20 cellular contexts compared by ENCODE assay signal in genomic region chr12:11805680-11806079, GRCh38.
A peak's percentile ranks its signal among the peaks of the same experiment; 100 is the strongest.
DNase-seq lines count a peak whose midpoint lies in the region; ATAC-seq and TF ChIP-seq lines count a peak whose summit lies in the region.
"Had no signal": no experiment of that assay in that cellular context is flagged by ENCODE, and none has a peak within 500 bp of the region (broad histone marks: within the 10 kb centered on the region; RNA-seq: fewer than 3 reads in every experiment).

No MANE protein-coding gene starts in this region.

- H3K27ac ChIP-seq in prostate gland, result no peak overlapping the region
- H3K27ac ChIP-seq in uterus, result no peak overlapping the region
- H3K27ac ChIP-seq: PC-9, SJSA1 had no signal

- H3K9me3 ChIP-seq in prostate gland (no peaks in the 10 kb centered on the region), uterus (no peaks in the 10 kb centered on the region)
- H3K9me3 ChIP-seq: SJSA1, tibial artery had no signal

- 47% methylated on average over 3 of the region's 3 CpGs for WGBS in prostate gland

- H3K4me3 Mint-ChIP-seq in activated CD4-positive, alpha-beta T cell treated with anti-CD3 and anti-CD28 coated beads, Interleukin-2, amount 10 ng/mL, durations not matched to agents 24 days and 14 days, result no peak overlapping the region
- H3K4me3 Mint-ChIP-seq in activated T-helper 1 cell treated with anti-CD3 and anti-CD28 coated beads, Interleukin-12 subunit alpha, Interleukin-12 subunit beta, Interleukin-2, Interleukin-4 antibody, amounts not matched to agents 30 ng/mL and 10 ng/mL and 1 ng/mL, durations not matched to agents 14 hours and 24 hours and 36 hours, result no peak overlapping the region
- H3K4me3 Mint-ChIP-seq in stimulated activated memory B cell treated with anti-CD40 and anti-IgM and Interleukin-4, amounts not matched to agents 10 μg/mL and 1 μg/mL and 100 μg/mL, for 72 hours, result no peak overlapping the region
- H3K4me3 Mint-ChIP-seq: CD14-positive monocyte had no signal

- peak overlapping the region; percentile 30 for H3K27ac Mint-ChIP-seq in activated CD4-positive, alpha-beta T cell treated with anti-CD3 and anti-CD28 coated beads, Interleukin-2, amount 10 ng/mL, durations not matched to agents 24 days and 14 days
- H3K27ac Mint-ChIP-seq in activated T-helper 1 cell treated with anti-CD3 and anti-CD28 coated beads, Interleukin-12 subunit alpha, Interleukin-12 subunit beta, Interleukin-2, Interleukin-4 antibody, amounts not matched to agents 30 ng/mL and 10 ng/mL and 1 ng/mL, durations not matched to agents 14 hours and 24 hours and 36 hours, result peak overlapping the region; percentile 4
- peak overlapping the region; percentile 88 for H3K27ac Mint-ChIP-seq in stimulated activated memory B cell treated with anti-CD40 and anti-IgM and Interleukin-4, amounts not matched to agents 10 μg/mL and 1 μg/mL and 100 μg/mL, for 72 hours

- no peak for ATAC-seq in stimulated activated memory B cell treated with anti-CD40 and anti-IgM and Interleukin-4, amounts not matched to agents 10 μg/mL and 1 μg/mL and 100 μg/mL, for 72 hours
- no peak for ATAC-seq in HG03196 (IDR thresholded peaks at IDR 0.05; ENCODE audit: unreplicated experiment)
- ATAC-seq: left lobe of liver, right cardiac atrium had no signal

- H3K4me3 ChIP-seq in prostate gland (no peak overlapping the region), uterus (no peak overlapping the region)
- H3K4me3 ChIP-seq: PC-9, SJSA1, tibial artery had no signal

- H3K36me3 ChIP-seq in prostate gland (no peaks in the 10 kb centered on the region), uterus (no peaks in the 10 kb centered on the region)
- H3K36me3 ChIP-seq: SJSA1, tibial artery had no signal

- peaks cover 56% of the 10 kb centered on the region for H3K4me1 Mint-ChIP-seq in activated CD4-positive, alpha-beta T cell treated with anti-CD3 and anti-CD28 coated beads, Interleukin-2, amount 10 ng/mL, durations not matched to agents 24 days and 14 days
- H3K4me1 Mint-ChIP-seq in activated T-helper 1 cell treated with anti-CD3 and anti-CD28 coated beads, Interleukin-12 subunit alpha, Interleukin-12 subunit beta, Interleukin-2, Interleukin-4 antibody, amounts not matched to agents 30 ng/mL and 10 ng/mL and 1 ng/mL, durations not matched to agents 14 hours and 24 hours and 36 hours (ENCODE audit: low read depth), result peaks cover 87% of the 10 kb centered on the region
- H3K4me1 Mint-ChIP-seq in stimulated activated memory B cell treated with anti-CD40 and anti-IgM and Interleukin-4, amounts not matched to agents 10 μg/mL and 1 μg/mL and 100 μg/mL, for 72 hours, result peaks cover 68% of the 10 kb centered on the region

- H3K4me1 ChIP-seq in prostate gland (replicated peaks), result no peaks in the 10 kb centered on the region
- H3K4me1 ChIP-seq in uterus, result no peaks in the 10 kb centered on the region

- peaks cover 14% of the 10 kb centered on the region for H3K9me3 Mint-ChIP-seq in activated CD4-positive, alpha-beta T cell treated with anti-CD3 and anti-CD28 coated beads, Interleukin-2, amount 10 ng/mL, durations not matched to agents 24 days and 14 days
- H3K9me3 Mint-ChIP-seq in activated T-helper 1 cell treated with anti-CD3 and anti-CD28 coated beads, Interleukin-12 subunit alpha, Interleukin-12 subunit beta, Interleukin-2, Interleukin-4 antibody, amounts not matched to agents 30 ng/mL and 10 ng/mL and 1 ng/mL, durations not matched to agents 14 hours and 24 hours and 36 hours, result peaks cover 3% of the 10 kb centered on the region
- no peaks in the 10 kb centered on the region for H3K9me3 Mint-ChIP-seq in stimulated activated memory B cell treated with anti-CD40 and anti-IgM and Interleukin-4, amounts not matched to agents 10 μg/mL and 1 μg/mL and 100 μg/mL, for 72 hours
- H3K9me3 Mint-ChIP-seq: CD14-positive monocyte had no signal

- DNase-seq in activated CD4-positive, alpha-beta T cell treated with anti-CD3 and anti-CD28 coated beads, Interleukin-2, amount 10 ng/mL, durations not matched to agents 24 days and 14 days, result no peak
- no peak for DNase-seq in activated CD4-positive, alpha-beta T cell treated with anti-CD3 and anti-CD28 coated beads, Interleukin-2, amount 50 U/mL, for 4 hours
- DNase-seq in NCI-H146 (lab: John Stamatoyannopoulos, UW) (peak; percentile 90), prostate gland (ENCODE audit: low spot score) (no peak), uterus (no peak)
- DNase-seq in activated T-helper 1 cell treated with anti-CD3 and anti-CD28 coated beads, Interleukin-12 subunit alpha, Interleukin-12 subunit beta, Interleukin-2, Interleukin-4 antibody, amounts not matched to agents 30 ng/mL and 10 ng/mL and 1 ng/mL, durations not matched to agents 14 hours and 24 hours and 36 hours (ENCODE audit: low spot score), result no peak
- DNase-seq: activated CD4-positive, CD25-positive, alpha-beta regulatory T cell; activated effector memory CD4-positive, alpha-beta T cell treated with anti-CD3 and anti-CD28 coated beads, Interleukin-2, amount 50 U/mL, for 16 hours; erythroblast; HCEC 1CT; Kasumi-1; PC-9; right cardiac atrium; stimulated activated naive CD4-positive, alpha-beta T cell; tibial artery had no signal

- H3K27me3 ChIP-seq in prostate gland (replicated peaks; ENCODE audit: insufficient read depth) (no peaks in the 10 kb centered on the region), uterus (no peaks in the 10 kb centered on the region)
- H3K27me3 ChIP-seq: SJSA1, tibial artery had no signal

- H3K36me3 Mint-ChIP-seq in activated CD4-positive, alpha-beta T cell treated with anti-CD3 and anti-CD28 coated beads, Interleukin-2, amount 10 ng/mL, durations not matched to agents 24 days and 14 days (ENCODE audit: low read depth), result peaks cover 73% of the 10 kb centered on the region
- H3K36me3 Mint-ChIP-seq in activated T-helper 1 cell treated with anti-CD3 and anti-CD28 coated beads, Interleukin-12 subunit alpha, Interleukin-12 subunit beta, Interleukin-2, Interleukin-4 antibody, amounts not matched to agents 30 ng/mL and 10 ng/mL and 1 ng/mL, durations not matched to agents 14 hours and 24 hours and 36 hours (ENCODE audit: low read depth), result peaks cover 63% of the 10 kb centered on the region
- H3K36me3 Mint-ChIP-seq in stimulated activated memory B cell treated with anti-CD40 and anti-IgM and Interleukin-4, amounts not matched to agents 10 μg/mL and 1 μg/mL and 100 μg/mL, for 72 hours, result peaks cover 59% of the 10 kb centered on the region

- TF ChIP-seq POLR2A in prostate gland (IDR thresholded peaks at IDR 0.05) (no peak), uterus (IDR thresholded peaks at IDR 0.05) (no peak)

- intact Hi-C loops in activated CD4-positive, alpha-beta T cell treated with anti-CD3 and anti-CD28 coated beads, Interleukin-2, amount 10 ng/mL, durations not matched to agents 24 days and 14 days (cut with micrococcal nuclease), result no loop called here
- intact Hi-C loops in activated T-helper 1 cell treated with anti-CD3 and anti-CD28 coated beads, Interleukin-12 subunit alpha, Interleukin-12 subunit beta, Interleukin-2, Interleukin-4 antibody, amounts not matched to agents 30 ng/mL and 10 ng/mL and 1 ng/mL, durations not matched to agents 14 hours and 24 hours and 36 hours (cut with micrococcal nuclease), result no loop called here
- intact Hi-C loops in prostate gland (cut with DNase I) (no loop called here), uterus (cut with DNase I; ENCODE audit: low total_unique reads) (no loop called here)

- no peak for TF ChIP-seq CTCF in prostate gland (IDR thresholded peaks at IDR 0.05)
- no peak for TF ChIP-seq CTCF in uterus (IDR thresholded peaks at IDR 0.05)

- no peaks in the 10 kb centered on the region for H3K27me3 Mint-ChIP-seq in activated CD4-positive, alpha-beta T cell treated with anti-CD3 and anti-CD28 coated beads, Interleukin-2, amount 10 ng/mL, durations not matched to agents 24 days and 14 days
- no peaks in the 10 kb centered on the region for H3K27me3 Mint-ChIP-seq in activated T-helper 1 cell treated with anti-CD3 and anti-CD28 coated beads, Interleukin-12 subunit alpha, Interleukin-12 subunit beta, Interleukin-2, Interleukin-4 antibody, amounts not matched to agents 30 ng/mL and 10 ng/mL and 1 ng/mL, durations not matched to agents 14 hours and 24 hours and 36 hours (ENCODE audit: insufficient read depth)
- H3K27me3 Mint-ChIP-seq in stimulated activated memory B cell treated with anti-CD40 and anti-IgM and Interleukin-4, amounts not matched to agents 10 μg/mL and 1 μg/mL and 100 μg/mL, for 72 hours, result no peaks in the 10 kb centered on the region

Comparison
In these comparisons a context has a peak if more than half of its experiments do, and no peak if none do; other contexts are left out.
1. H3K27ac Mint-ChIP-seq: peak in every context shown above with its lines; median percentile 88 in stimulated activated memory B cell treated with anti-CD40 and anti-IgM and Interleukin-4, amounts not matched to agents 10 μg/mL and 1 μg/mL and 100 μg/mL, for 72 hours; 30 in activated CD4-positive, alpha-beta T cell treated with anti-CD3 and anti-CD28 coated beads, Interleukin-2, amount 10 ng/mL, durations not matched to agents 24 days and 14 days; 4 in activated T-helper 1 cell treated with anti-CD3 and anti-CD28 coated beads, Interleukin-12 subunit alpha, Interleukin-12 subunit beta, Interleukin-2, Interleukin-4 antibody, amounts not matched to agents 30 ng/mL and 10 ng/mL and 1 ng/mL, durations not matched to agents 14 hours and 24 hours and 36 hours.